1 cellular context compared by ENCODE assay signal in genomic region chr22:19195796-19196731, GRCh38.
TF ChIP-seq lines count a peak whose summit lies in the region.

No MANE protein-coding gene starts in this region.

TF ChIP-seq in K562, 482 proteins besides CTCF, POLR2A, EP300 and RAD21 (continued from another document and continues in another):
- TF ChIP-seq PRDM10 (IDR thresholded peaks at IDR 0.05; ENCODE audit: partially characterized antibody) = peak; percentile 49
- TF ChIP-seq GTF2E2 (tag; IDR thresholded peaks at IDR 0.05) = no peak
- no peak for TF ChIP-seq MECOM (CRISPR knock-in tag; IDR thresholded peaks at IDR 0.05)
- no peak for TF ChIP-seq CHD7 (IDR thresholded peaks at IDR 0.05; ENCODE audit: low read depth, low read length)
- TF ChIP-seq ZNF518B (CRISPR knock-in tag; IDR thresholded peaks at IDR 0.05) = no peak
- no peak for TF ChIP-seq TCF15 (CRISPR knock-in tag; IDR thresholded peaks at IDR 0.05)
- TF ChIP-seq PCBP2 (IDR thresholded peaks at IDR 0.05; ENCODE audit: low read depth, low read length, poor library complexity, severe bottlenecking) = no peak
- no peak for TF ChIP-seq KDM1A (IDR thresholded peaks at IDR 0.05)
- TF ChIP-seq PKNOX1 (IDR thresholded peaks at IDR 0.05) = no peak
- TF ChIP-seq ATF3 (IDR thresholded peaks at IDR 0.05) = no peak
- 0 out of 2 replicates have a peak, but pooled peaks have one; percentile 25 for TF ChIP-seq ATF3 (CRISPR knock-in tag; conservative IDR thresholded peaks at IDR 0.05)
- no peak for TF ChIP-seq HNRNPL (IDR thresholded peaks at IDR 0.05; ENCODE audit: low read depth, low read length)
- no peak for TF ChIP-seq JUN (IDR thresholded peaks at IDR 0.05; ENCODE audit: borderline replicate concordance, low read depth, low read length)
- TF ChIP-seq JUN (CRISPR knock-in tag; IDR thresholded peaks at IDR 0.05; ENCODE audit: borderline replicate concordance) = peak; percentile 91; the same call in 1 of the 2 replicates
- TF ChIP-seq TARDBP (IDR thresholded peaks at IDR 0.05) = no peak
- TF ChIP-seq ZNF639 (CRISPR knock-in tag; conservative IDR thresholded peaks at IDR 0.05 in 1 of 2, IDR thresholded peaks at IDR 0.05 in 1 of 2) = 0 out of 4 replicates have a peak, but pooled peaks of 1 of the 2 experiments have one; percentile 74
- no peak for TF ChIP-seq C11orf30 (IDR thresholded peaks at IDR 0.05; ENCODE audit: low read depth)
- no peak for TF ChIP-seq ZC3H8 (IDR thresholded peaks at IDR 0.05)
- TF ChIP-seq TEAD4 (IDR thresholded peaks at IDR 0.05; ENCODE audit: low read length) = no peak
- TF ChIP-seq TEAD4 (CRISPR knock-in tag; IDR thresholded peaks at IDR 0.05; ENCODE audit: borderline replicate concordance) = peak; percentile 86
- TF ChIP-seq CREB3L1 (IDR thresholded peaks at IDR 0.05; ENCODE audit: borderline replicate concordance, low read depth) = no peak
- TF ChIP-seq RFX5 (IDR thresholded peaks at IDR 0.05; ENCODE audit: low read depth, low read length) = no peak
- TF ChIP-seq CEBPG (CRISPR knock-in tag; IDR thresholded peaks at IDR 0.05) = peak; percentile 59
- TF ChIP-seq CEBPG (tag; conservative IDR thresholded peaks at IDR 0.05 in 1 of 2, IDR thresholded peaks at IDR 0.05 in 1 of 2) = no peak
- TF ChIP-seq SMAD4 (CRISPR knock-in tag; conservative IDR thresholded peaks at IDR 0.05) = no peak
- TF ChIP-seq HSF4 (CRISPR knock-in tag; IDR thresholded peaks at IDR 0.05; ENCODE audit: borderline replicate concordance) = no peak
- no peak for TF ChIP-seq PATZ1 (CRISPR knock-in tag; IDR thresholded peaks at IDR 0.05; ENCODE audit: borderline replicate concordance)
